1 cellular context compared by ENCODE assay signal in genomic region chr1:201486158-201486557, GRCh38.
TF ChIP-seq lines count a peak whose summit lies in the region.

No MANE protein-coding gene starts in this region.

TF ChIP-seq in H1, 55 proteins besides CTCF, POLR2A, EP300 and RAD21:
- TF ChIP-seq CEBPB (IDR thresholded peaks at IDR 0.05; ENCODE audit: low read depth, low read length): no peak
- no peak for TF ChIP-seq BRCA1 (IDR thresholded peaks at IDR 0.05; ENCODE audit: low read depth, low read length)
- peak; percentile 81 for TF ChIP-seq SRF (IDR thresholded peaks at IDR 0.05; ENCODE audit: low read depth, low read length)
- no peak for TF ChIP-seq RFX5 (IDR thresholded peaks at IDR 0.05; ENCODE audit: borderline replicate concordance, low read depth, low read length)
